20 cellular contexts compared by ENCODE assay signal in the genomic region with DNA sequence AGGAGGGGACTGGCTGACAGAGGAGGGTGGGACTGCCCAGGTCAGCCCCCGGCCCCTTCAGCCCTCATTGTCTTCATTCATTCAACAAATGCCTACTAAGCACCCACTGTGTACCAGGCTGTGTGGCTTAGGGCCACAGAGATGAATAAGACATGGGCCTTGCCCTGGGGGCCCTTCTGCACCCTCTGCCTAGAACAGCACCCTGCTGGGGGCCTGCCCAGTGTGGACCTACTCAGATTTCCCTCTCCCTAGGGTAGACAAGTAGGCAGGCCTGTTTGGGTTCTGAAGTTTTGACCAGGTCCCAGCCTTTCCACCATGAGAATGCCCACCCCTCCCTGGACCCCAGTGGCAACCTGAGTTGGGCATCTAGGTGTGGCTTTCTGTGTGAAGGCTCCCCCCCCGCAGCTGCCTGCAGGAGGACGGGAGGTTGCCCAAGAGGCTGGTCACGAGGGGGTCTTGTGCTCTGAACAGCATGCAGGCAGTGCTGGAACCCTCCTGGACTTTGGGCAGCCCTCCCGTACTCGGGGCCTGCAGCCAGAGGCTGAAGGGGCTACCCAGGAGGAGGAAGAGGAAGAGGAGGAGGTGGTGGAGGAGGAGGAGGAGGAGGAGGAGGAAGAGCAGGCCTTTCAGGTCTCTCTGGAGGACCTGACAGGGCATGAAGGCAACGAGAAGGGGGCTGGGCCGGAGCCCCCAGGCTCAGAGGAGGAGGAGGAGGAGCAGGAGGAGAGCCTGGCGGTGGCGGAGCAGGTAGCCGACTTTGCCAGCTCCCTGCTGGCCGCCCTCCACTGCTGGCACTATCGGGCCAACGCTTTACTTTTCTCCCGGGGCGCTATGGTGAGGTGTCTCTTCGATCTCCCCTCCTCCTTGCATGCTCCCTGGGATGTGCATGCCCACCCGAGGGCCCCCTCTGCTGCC. TPM values are rescaled to one million over a fixed set of nuclear protein-coding genes. Genes with fewer than 3 reads are reported as not detected.
DNase-seq lines count a peak whose midpoint lies in the region; ATAC-seq and TF ChIP-seq lines count a peak whose summit lies in the region.
"Had no signal": no experiment of that assay in that cellular context is flagged by ENCODE, and none has a peak within 500 bp of the region (broad histone marks: within the 10 kb centered on the region; RNA-seq: fewer than 3 reads in every experiment).

No MANE protein-coding gene starts in this region.

- WGBS in heart right ventricle, 2 donors: 91 to 93% methylated on average over 18 of the region's 18 CpGs
- WGBS in transverse colon (ENCODE audit: low coverage in 1 of 2), 2 donors: 73 to 81% methylated on average over 2 to 18 of the region's 18 CpGs

- CTCF ChIA-PET in activated CD8-positive, alpha-beta memory T cell treated with anti-CD3 and anti-CD28 coated beads, Interleukin-2, amount 10 ng/mL, durations not matched to agents 7 days and 5 days (lab: Charles Lee): no interaction called here

- peaks cover 22% of the 10 kb centered on the region for H3K4me1 Mint-ChIP-seq in activated CD8-positive, alpha-beta memory T cell treated with anti-CD3 and anti-CD28 coated beads, Interleukin-2, amount 10 ng/mL, durations not matched to agents 7 days and 5 days
- H3K4me1 Mint-ChIP-seq: B cell had no signal

- H3K27ac ChIP-seq in heart right ventricle (peak overlapping the region in 1 of 10 donors; percentile 4), epithelial cell of prostate (peak overlapping the region; percentile 13), transverse colon (peak overlapping the region in 3 of 4 donors; percentile 65 to 68 (median 65))
- H3K27ac ChIP-seq: left ventricle myocardium inferior, upper lobe of right lung had no signal

- no peak for TF ChIP-seq POLR2A in transverse colon (IDR thresholded peaks at IDR 0.05)

- DNase-seq in Right ventricle myocardium superior: peak; percentile 21
- no peak for DNase-seq in heart right ventricle
- no peak for DNase-seq in epithelial cell of prostate (ENCODE audit: low read depth, low spot score)
- no peak for DNase-seq in transverse colon
- no peak for DNase-seq in activated CD4-positive, alpha-beta T cell treated with anti-CD3 and anti-CD28 coated beads, Interleukin-2, amount 50 U/mL, for 4 hours
- DNase-seq in activated CD8-positive, alpha-beta memory T cell treated with anti-CD3 and anti-CD28 coated beads, Interleukin-2, amount 10 ng/mL, durations not matched to agents 7 days and 5 days: no peak
- DNase-seq: 8988T; activated CD4-positive, CD25-positive, alpha-beta regulatory T cell; activated CD8-positive, alpha-beta T cell treated with anti-CD3 and anti-CD28 coated beads, Interleukin-2, amount 10 ng/mL, durations not matched to agents 7 days and 5 days; activated naive CD4-positive, alpha-beta T cell treated with anti-CD3 and anti-CD28 coated beads for 36 hours; activated T-cell treated with anti-CD3 and anti-CD28 coated beads, Interleukin-2, amount 50 U/mL, for 4 hours; effector CD8-positive, alpha-beta T cell; left ventricle myocardium inferior; NCI-H526 treated with DMSO at 0.1 percent for 48 hours; occipital lobe; T1000 had no signal

- intact Hi-C loops in Right ventricle myocardium superior (cut with DNase I) (no loop called here), heart right ventricle (cut with DNase I) (no loop called here), transverse colon (cut with DNase I; ENCODE audit: low total_unique reads) (no loop called here)

- H3K9ac ChIP-seq in mucosa of stomach (ENCODE audit: low read length): peak overlapping the region; percentile 2

- H3K9me3 ChIP-seq in heart right ventricle (no peaks in the 10 kb centered on the region), mucosa of stomach (ENCODE audit: control insufficient read depth, low read length) (no peaks in the 10 kb centered on the region), transverse colon (no peaks in the 10 kb centered on the region)
- H3K9me3 ChIP-seq: left ventricle myocardium inferior, upper lobe of right lung had no signal

- no peak for TF ChIP-seq EP300 in transverse colon (IDR thresholded peaks at IDR 0.05; ENCODE audit: low read depth)

- H3K36me3 Mint-ChIP-seq in activated CD8-positive, alpha-beta memory T cell treated with anti-CD3 and anti-CD28 coated beads, Interleukin-2, amount 10 ng/mL, durations not matched to agents 7 days and 5 days: peaks cover 4% of the 10 kb centered on the region

- H3K27me3 Mint-ChIP-seq in activated CD8-positive, alpha-beta memory T cell treated with anti-CD3 and anti-CD28 coated beads, Interleukin-2, amount 10 ng/mL, durations not matched to agents 7 days and 5 days: no peaks in the 10 kb centered on the region
- H3K27me3 Mint-ChIP-seq: B cell had no signal

- H3K27ac Mint-ChIP-seq in activated CD8-positive, alpha-beta memory T cell treated with anti-CD3 and anti-CD28 coated beads, Interleukin-2, amount 10 ng/mL, durations not matched to agents 7 days and 5 days: no peak overlapping the region
- H3K27ac Mint-ChIP-seq: activated CD8-positive, alpha-beta T cell treated with anti-CD3 and anti-CD28 coated beads, Interleukin-2, amount 10 ng/mL, durations not matched to agents 7 days and 5 days; activated naive CD4-positive, alpha-beta T cell treated with anti-CD3 and anti-CD28 coated beads for 36 hours; B cell had no signal

- no peaks in the 10 kb centered on the region for H3K9me3 Mint-ChIP-seq in activated CD8-positive, alpha-beta memory T cell treated with anti-CD3 and anti-CD28 coated beads, Interleukin-2, amount 10 ng/mL, durations not matched to agents 7 days and 5 days (ENCODE audit: low read depth)
- H3K9me3 Mint-ChIP-seq: activated naive CD4-positive, alpha-beta T cell treated with anti-CD3 and anti-CD28 coated beads for 36 hours; activated T-cell treated with anti-CD3 and anti-CD28 coated beads, Interleukin-2, amount 50 U/mL, for 4 hours had no signal

- no peaks in the 10 kb centered on the region for H3K27me3 ChIP-seq in heart right ventricle
- H3K27me3 ChIP-seq in mucosa of stomach (ENCODE audit: control insufficient read depth, insufficient read depth, low read length): no peaks in the 10 kb centered on the region
- H3K27me3 ChIP-seq in transverse colon: no peaks in the 10 kb centered on the region
- H3K27me3 ChIP-seq: upper lobe of right lung had no signal

- H3K4me3 Mint-ChIP-seq in activated CD8-positive, alpha-beta memory T cell treated with anti-CD3 and anti-CD28 coated beads, Interleukin-2, amount 10 ng/mL, durations not matched to agents 7 days and 5 days: no peak overlapping the region
- H3K4me3 Mint-ChIP-seq: activated CD8-positive, alpha-beta T cell treated with anti-CD3 and anti-CD28 coated beads, Interleukin-2, amount 10 ng/mL, durations not matched to agents 7 days and 5 days; activated naive CD4-positive, alpha-beta T cell treated with anti-CD3 and anti-CD28 coated beads for 36 hours; activated T-cell treated with anti-CD3 and anti-CD28 coated beads, Interleukin-2, amount 50 U/mL, for 4 hours; B cell had no signal

- ATAC-seq in Right ventricle myocardium superior (ENCODE audit: poor library complexity) (no peak), heart right ventricle (no peak), HG03521 (IDR thresholded peaks at IDR 0.05; ENCODE audit: unreplicated experiment) (no peak)
- no peak for ATAC-seq in activated CD8-positive, alpha-beta memory T cell treated with anti-CD3 and anti-CD28 coated beads, Interleukin-2, amount 10 ng/mL, durations not matched to agents 7 days and 5 days
- ATAC-seq: activated CD8-positive, alpha-beta T cell treated with anti-CD3 and anti-CD28 coated beads, Interleukin-2, amount 10 ng/mL, durations not matched to agents 7 days and 5 days; activated T-cell treated with anti-CD3 and anti-CD28 coated beads, Interleukin-2, amount 50 U/mL, for 4 hours; upper lobe of right lung had no signal

- H3K4me1 ChIP-seq in heart right ventricle: peaks cover 0 to 7% (median 0%) of the 10 kb centered on the region in 9 donors
- H3K4me1 ChIP-seq in mucosa of stomach (ENCODE audit: control insufficient read depth, insufficient read depth, low read length): peaks cover 17% of the 10 kb centered on the region
- peaks cover 7 to 39% (median 17%) of the 10 kb centered on the region in 4 donors for H3K4me1 ChIP-seq in transverse colon
- H3K4me1 ChIP-seq: upper lobe of right lung had no signal

- H3K4me3 ChIP-seq in heart right ventricle: no peak overlapping the region
- H3K4me3 ChIP-seq in mucosa of stomach (ENCODE audit: low read length): no peak overlapping the region
- H3K4me3 ChIP-seq in transverse colon: no peak overlapping the region
- H3K4me3 ChIP-seq: left ventricle myocardium inferior, upper lobe of right lung had no signal

- TF ChIP-seq CTCF in heart right ventricle (IDR thresholded peaks at IDR 0.05) (no peak), transverse colon (IDR thresholded peaks at IDR 0.05) (no peak)

- H3K36me3 ChIP-seq in heart right ventricle (peaks cover 0 to 89% (median 22%) of the 10 kb centered on the region in 9 donors), mucosa of stomach (ENCODE audit: control insufficient read depth, insufficient read depth, low read length) (peaks cover 13% of the 10 kb centered on the region), transverse colon (peaks cover 0 to 48% (median 17%) of the 10 kb centered on the region in 4 donors)

- in situ Hi-C loops in transverse colon (cut with MboI; ENCODE audit: low pct_ligation_motif_present in 1 of 4, low pct_unique_long_range_greater_than_20kb in 1 of 4, low sequenced_read_pairs in 3 of 4): no loop called here

RNA-seq across cellular contexts. Expression of a gene that starts 33.4 kb away (rescaled TPM):
- 16.6 TPM for total RNA-seq in Right ventricle myocardium superior
- total RNA-seq in heart right ventricle: 10 to 100 TPM; 11.2 to 25.5 (median 16.2) TPM
- polyA plus RNA-seq in heart right ventricle: 1 to 10 TPM; 5.0 to 9.4 TPM
- 100 to 1,000 TPM in 2 of 4 donors, 10 to 100 TPM in 2; 58.1 to 273 (median 94.7) TPM for total RNA-seq in transverse colon
- total RNA-seq in activated CD8-positive, alpha-beta memory T cell treated with anti-CD3 and anti-CD28 coated beads, Interleukin-2, amount 10 ng/mL, durations not matched to agents 7 days and 5 days: 10 to 100 TPM; 11.9 to 28.2 TPM
